In genomic region chr22:46240506-46240905, GRCh38 we compare ENCODE assay signal across 17 cellular contexts. TPM values are rescaled to one million over a fixed set of nuclear protein-coding genes. Genes with fewer than 3 reads are reported as not detected.
A peak's percentile ranks its signal among the peaks of the same experiment; 100 is the strongest.
DNase-seq lines count a peak whose midpoint lies in the region; ATAC-seq and TF ChIP-seq lines count a peak whose summit lies in the region.
"Had no signal": no experiment of that assay in that cellular context is flagged by ENCODE, and none has a peak within 500 bp of the region (broad histone marks: within the 10 kb centered on the region; RNA-seq: fewer than 3 reads in every experiment).

No MANE protein-coding gene starts in this region.

- H3K4me3 ChIP-seq in CD8-positive, alpha-beta T cell (ENCODE audit: low read depth, low read length) = no peak overlapping the region
- H3K4me3 ChIP-seq: GM23248 had no signal

- H3K27me3 ChIP-seq in CD8-positive, alpha-beta T cell (ENCODE audit: insufficient read depth, low read length) = no peaks in the 10 kb centered on the region

- ATAC-seq in natural killer cell (no peak), T-cell (replicated peaks in 1 of 4) (no peak), GM18870 (IDR thresholded peaks at IDR 0.05; ENCODE audit: unreplicated experiment) (no peak)
- ATAC-seq in natural killer cell treated with Interleukin-12 subunit alpha and Interleukin-12 subunit beta and Interleukin-15 and Interleukin-18, amount 100 ng/mL, for 72 hours = no peak
- ATAC-seq in CD8-positive, alpha-beta T cell = no peak

- CTCF ChIA-PET in activated CD4-positive, alpha-beta T cell treated with anti-CD3 and anti-CD28 coated beads, Interleukin-2, amount 10 ng/mL, durations not matched to agents 7 days and 5 days (lab: Charles Lee) = no interaction called here
- CTCF ChIA-PET in T-cell (lab: Charles Lee) = no interaction called here
- CTCF ChIA-PET in CD8-positive, alpha-beta T cell (lab: Charles Lee) = no interaction called here

- H3K36me3 ChIP-seq in CD8-positive, alpha-beta T cell (ENCODE audit: insufficient read depth, low read length) = peaks cover 7% of the 10 kb centered on the region

- peak overlapping the region; percentile 68 for H3K27ac Mint-ChIP-seq in activated CD4-positive, alpha-beta T cell treated with anti-CD3 and anti-CD28 coated beads, Interleukin-2, amount 10 ng/mL, durations not matched to agents 7 days and 5 days
- peak overlapping the region in 1 of 2 donors; percentile 66 for H3K27ac Mint-ChIP-seq in natural killer cell
- no peak overlapping the region for H3K27ac Mint-ChIP-seq in natural killer cell treated with Interleukin-12 subunit alpha and Interleukin-12 subunit beta and Interleukin-15 and Interleukin-18, amount 100 ng/mL, for 72 hours
- H3K27ac Mint-ChIP-seq in T-cell = peak overlapping the region; percentile 74 to 92
- no peak overlapping the region for H3K27ac Mint-ChIP-seq in CD8-positive, alpha-beta T cell

- intact Hi-C loops in natural killer cell (cut with micrococcal nuclease) = no loop called here
- intact Hi-C loops in CD8-positive, alpha-beta T cell (cut with DNase I, micrococcal nuclease) = no loop called here

- H3K4me1 Mint-ChIP-seq in activated CD4-positive, alpha-beta T cell treated with anti-CD3 and anti-CD28 coated beads, Interleukin-2, amount 10 ng/mL, durations not matched to agents 7 days and 5 days = peaks cover 22% of the 10 kb centered on the region
- H3K4me1 Mint-ChIP-seq in natural killer cell = peaks cover 19 to 25% of the 10 kb centered on the region in 2 donors
- H3K4me1 Mint-ChIP-seq in natural killer cell treated with Interleukin-12 subunit alpha and Interleukin-12 subunit beta and Interleukin-15 and Interleukin-18, amount 100 ng/mL, for 72 hours (ENCODE audit: low read depth in 2 of 2) = peaks cover 6 to 19% of the 10 kb centered on the region in 2 donors
- H3K4me1 Mint-ChIP-seq in T-cell = peaks cover 12 to 22% (median 22%) of the 10 kb centered on the region in 3 donors
- H3K4me1 Mint-ChIP-seq in CD8-positive, alpha-beta T cell (ENCODE audit: low read depth) = peaks cover 19% of the 10 kb centered on the region

- H3K9me3 Mint-ChIP-seq in activated CD4-positive, alpha-beta T cell treated with anti-CD3 and anti-CD28 coated beads, Interleukin-2, amount 10 ng/mL, durations not matched to agents 7 days and 5 days = no peaks in the 10 kb centered on the region
- no peaks in the 10 kb centered on the region for H3K9me3 Mint-ChIP-seq in natural killer cell
- H3K9me3 Mint-ChIP-seq in natural killer cell treated with Interleukin-12 subunit alpha and Interleukin-12 subunit beta and Interleukin-15 and Interleukin-18, amount 100 ng/mL, for 72 hours = no peaks in the 10 kb centered on the region
- no peaks in the 10 kb centered on the region for H3K9me3 Mint-ChIP-seq in T-cell
- no peaks in the 10 kb centered on the region for H3K9me3 Mint-ChIP-seq in CD8-positive, alpha-beta T cell
- H3K9me3 Mint-ChIP-seq: CD14-positive monocyte had no signal

- H3K4me1 ChIP-seq in CD8-positive, alpha-beta T cell (ENCODE audit: insufficient read depth, low read length) = peaks cover 17% of the 10 kb centered on the region

- H3K4me3 Mint-ChIP-seq in activated CD4-positive, alpha-beta T cell treated with anti-CD3 and anti-CD28 coated beads, Interleukin-2, amount 10 ng/mL, durations not matched to agents 7 days and 5 days = no peak overlapping the region
- H3K4me3 Mint-ChIP-seq in natural killer cell = peak overlapping the region; percentile 42
- no peak overlapping the region for H3K4me3 Mint-ChIP-seq in natural killer cell treated with Interleukin-12 subunit alpha and Interleukin-12 subunit beta and Interleukin-15 and Interleukin-18, amount 100 ng/mL, for 72 hours
- peak overlapping the region in 1 of 3 donors; percentile 61 for H3K4me3 Mint-ChIP-seq in T-cell
- no peak overlapping the region for H3K4me3 Mint-ChIP-seq in CD8-positive, alpha-beta T cell
- H3K4me3 Mint-ChIP-seq: CD14-positive monocyte had no signal

- TF ChIP-seq CTCF in natural killer cell (IDR thresholded peaks at IDR 0.05) = no peak
- no peak for TF ChIP-seq CTCF in CD8-positive, alpha-beta T cell (IDR thresholded peaks at IDR 0.05)

- H3K27ac ChIP-seq in CD8-positive, alpha-beta T cell (ENCODE audit: low read depth, low read length) = no peak overlapping the region
- H3K27ac ChIP-seq: GM23248 had no signal

- H3K27me3 Mint-ChIP-seq in activated CD4-positive, alpha-beta T cell treated with anti-CD3 and anti-CD28 coated beads, Interleukin-2, amount 10 ng/mL, durations not matched to agents 7 days and 5 days = no peaks in the 10 kb centered on the region
- H3K27me3 Mint-ChIP-seq in natural killer cell (ENCODE audit: low read depth in 2 of 2) (no peaks in the 10 kb centered on the region), T-cell (no peaks in the 10 kb centered on the region)
- H3K27me3 Mint-ChIP-seq in natural killer cell treated with Interleukin-12 subunit alpha and Interleukin-12 subunit beta and Interleukin-15 and Interleukin-18, amount 100 ng/mL, for 72 hours = no peaks in the 10 kb centered on the region
- H3K27me3 Mint-ChIP-seq in CD8-positive, alpha-beta T cell (ENCODE audit: low read depth) = no peaks in the 10 kb centered on the region

- no peaks in the 10 kb centered on the region for H3K9me3 ChIP-seq in CD8-positive, alpha-beta T cell (ENCODE audit: low read length)

- POLR2A ChIA-PET in activated CD4-positive, alpha-beta T cell treated with anti-CD3 and anti-CD28 coated beads, Interleukin-2, amount 10 ng/mL, durations not matched to agents 7 days and 5 days (lab: Charles Lee) = no interaction called here
- POLR2A ChIA-PET in T-cell (lab: Charles Lee) = no interaction called here
- POLR2A ChIA-PET in CD8-positive, alpha-beta T cell (lab: Charles Lee) = interaction anchor here (0.8 kb wide), 1 partner anchor 37 kb away, joined by 3 read pairs; no protein-coding TSS in a partner anchor

- peaks cover 16% of the 10 kb centered on the region for H3K36me3 Mint-ChIP-seq in activated CD4-positive, alpha-beta T cell treated with anti-CD3 and anti-CD28 coated beads, Interleukin-2, amount 10 ng/mL, durations not matched to agents 7 days and 5 days (ENCODE audit: low read depth)
- no peaks in the 10 kb centered on the region for H3K36me3 Mint-ChIP-seq in natural killer cell
- no peaks in the 10 kb centered on the region for H3K36me3 Mint-ChIP-seq in natural killer cell treated with Interleukin-12 subunit alpha and Interleukin-12 subunit beta and Interleukin-15 and Interleukin-18, amount 100 ng/mL, for 72 hours
- H3K36me3 Mint-ChIP-seq in T-cell = peaks cover 26% of the 10 kb centered on the region
- peaks cover 28% of the 10 kb centered on the region for H3K36me3 Mint-ChIP-seq in CD8-positive, alpha-beta T cell

- no peak for DNase-seq in activated CD4-positive, alpha-beta T cell treated with anti-CD3 and anti-CD28 coated beads, Interleukin-2, amount 10 ng/mL, durations not matched to agents 7 days and 5 days
- no peak for DNase-seq in activated CD4-positive, alpha-beta T cell treated with anti-CD3 and anti-CD28 coated beads for 48 hours
- DNase-seq in natural killer cell = no peak
- no peak for DNase-seq in natural killer cell treated with Interleukin-12 subunit alpha and Interleukin-12 subunit beta and Interleukin-15 and Interleukin-18, amount 100 ng/mL, for 72 hours (ENCODE audit: low spot score)
- DNase-seq in T-cell = no peak
- DNase-seq in UCSD-AML1 (lab: John Stamatoyannopoulos, UW; ENCODE audit: unreplicated experiment) = no peak
- no peak for DNase-seq in CD8-positive, alpha-beta T cell
- DNase-seq: DMS79; GDM1; GM23248; NCI-H2227 treated with DMSO at 0.1 percent for 48 hours; NCI-H526; NK-92 treated with Interleukin-12 subunit alpha and Interleukin-12 subunit beta, amount 100 ng/mL, for 24 hours; SHP77 treated with DMSO at 0.1 percent for 48 hours had no signal

RNA-seq across cellular contexts. Expression of gene CDPF1, which starts 9.6 kb away (rescaled TPM):
- 10 to 100 TPM in 1 of 2 experiments, 1 to 10 TPM in 1; 9.2 to 10.8 TPM for total RNA-seq in activated CD4-positive, alpha-beta T cell treated with anti-CD3 and anti-CD28 coated beads, Interleukin-2, amount 10 ng/mL, durations not matched to agents 7 days and 5 days
- total RNA-seq in natural killer cell = 10 to 100 TPM in 1 of 3 donors, 1 to 10 TPM in 2; 5.0 to 11.4 (median 7.2) TPM
- 10 to 100 TPM in 1 of 2 donors, 1 to 10 TPM in 1; 8.2 to 10.7 TPM for total RNA-seq in natural killer cell treated with Interleukin-12 subunit alpha and Interleukin-12 subunit beta and Interleukin-15 and Interleukin-18, amount 100 ng/mL, for 72 hours
- 10 to 100 TPM in 3 of 5 donors, 1 to 10 TPM in 2; 5.8 to 15.3 (median 11.5) TPM for total RNA-seq in T-cell
- 1 to 10 TPM in 1 of 2 experiments, under 1 TPM in 1; 0.81 to 1.0 TPM for total RNA-seq in CD8-positive, alpha-beta T cell

RNA-seq across cellular contexts. Expression of gene PKDREJ, which starts 22.6 kb away (rescaled TPM):
- not detected for total RNA-seq in activated CD4-positive, alpha-beta T cell treated with anti-CD3 and anti-CD28 coated beads, Interleukin-2, amount 10 ng/mL, durations not matched to agents 7 days and 5 days
- total RNA-seq in natural killer cell = under 1 TPM; 0.07 to 0.25 (median 0.20) TPM
- under 1 TPM in 1 of 2 donors, not detected in 1; 0.07 TPM for total RNA-seq in natural killer cell treated with Interleukin-12 subunit alpha and Interleukin-12 subunit beta and Interleukin-15 and Interleukin-18, amount 100 ng/mL, for 72 hours
- not detected for total RNA-seq in T-cell
- total RNA-seq in CD8-positive, alpha-beta T cell = not detected
- total RNA-seq: A172, GM23248 had no signal

RNA-seq across cellular contexts. Expression of gene TTC38, which starts 27.3 kb away (rescaled TPM):
- total RNA-seq in activated CD4-positive, alpha-beta T cell treated with anti-CD3 and anti-CD28 coated beads, Interleukin-2, amount 10 ng/mL, durations not matched to agents 7 days and 5 days = 10 to 100 TPM; 11.4 to 12.5 TPM
- total RNA-seq in natural killer cell (100 to 1,000 TPM; 251 to 313 (median 312) TPM), T-cell (10 to 100 TPM in 2 of 5 donors, 1 to 10 TPM in 3; 6.8 to 21.6 (median 9.5) TPM)
- 10 to 100 TPM; 63.7 to 64.2 TPM for total RNA-seq in natural killer cell treated with Interleukin-12 subunit alpha and Interleukin-12 subunit beta and Interleukin-15 and Interleukin-18, amount 100 ng/mL, for 72 hours
- total RNA-seq in CD8-positive, alpha-beta T cell = 1 to 10 TPM; 5.9 to 7.9 TPM

RNA-seq across cellular contexts. Expression of gene GTSE1, which starts 56.2 kb away (rescaled TPM):
- 100 to 1,000 TPM in 1 of 2 experiments, 10 to 100 TPM in 1; 96.4 to 103 TPM for total RNA-seq in activated CD4-positive, alpha-beta T cell treated with anti-CD3 and anti-CD28 coated beads, Interleukin-2, amount 10 ng/mL, durations not matched to agents 7 days and 5 days
- total RNA-seq in natural killer cell (1 to 10 TPM; 2.7 to 4.0 (median 2.9) TPM), T-cell (1 to 10 TPM in 1 of 5 donors, under 1 TPM in 4; 0.44 to 1.3 (median 0.61) TPM)
- 10 to 100 TPM; 34.6 to 90.2 TPM for total RNA-seq in natural killer cell treated with Interleukin-12 subunit alpha and Interleukin-12 subunit beta and Interleukin-15 and Interleukin-18, amount 100 ng/mL, for 72 hours
- total RNA-seq in CD8-positive, alpha-beta T cell = under 1 TPM; 0.19 to 0.30 TPM

Comparison
In these comparisons a context has a peak if more than half of its experiments do, and no peak if none do; other contexts are left out.
1. H3K27ac Mint-ChIP-seq: peak in activated CD4-positive, alpha-beta T cell treated with anti-CD3 and anti-CD28 coated beads, Interleukin-2, amount 10 ng/mL, durations not matched to agents 7 days and 5 days (single experiment) and T-cell (2 of 2); none in natural killer cell treated with Interleukin-12 subunit alpha and Interleukin-12 subunit beta and Interleukin-15 and Interleukin-18, amount 100 ng/mL, for 72 hours (0 of 2) and CD8-positive, alpha-beta T cell (single experiment).